Comparison of ENCODE assay signal across 21 cellular contexts in the genomic region with DNA sequence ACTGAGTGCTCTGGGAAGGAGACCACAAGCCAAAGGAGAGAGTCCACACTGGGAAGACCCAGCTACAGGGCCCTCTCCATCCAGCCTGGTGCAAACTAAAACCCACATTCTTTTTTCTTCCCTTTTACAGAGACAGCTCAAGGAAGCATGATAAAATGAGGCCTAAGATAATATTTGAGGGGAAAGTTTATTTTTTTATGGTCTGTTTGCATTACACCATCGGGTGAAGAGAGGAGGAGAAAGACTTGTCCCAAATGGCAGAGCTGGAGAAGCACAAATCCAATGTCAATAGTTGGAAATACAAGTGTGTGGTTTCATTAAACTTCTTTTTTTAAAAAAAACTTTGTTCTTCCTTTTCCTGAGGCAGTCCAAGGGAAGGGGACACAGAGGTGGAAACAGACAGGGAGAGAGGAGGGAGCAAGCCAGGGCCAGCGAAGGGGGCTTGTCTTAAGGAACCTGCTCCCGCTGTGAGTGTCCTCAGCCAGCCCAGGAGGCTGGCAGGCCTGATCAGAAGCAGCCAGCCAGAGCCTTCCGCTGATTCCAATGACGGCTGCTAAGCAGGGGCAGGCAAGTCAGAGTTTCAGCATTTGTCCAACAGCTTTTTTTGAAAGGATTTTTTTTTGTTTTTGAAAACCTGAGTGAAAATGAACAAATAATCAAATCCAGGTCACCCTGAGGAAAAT.
"Had no signal": no experiment of that assay in that cellular context is flagged by ENCODE, and none has a peak within 500 bp of the region (broad histone marks: within the 10 kb centered on the region; RNA-seq: fewer than 3 reads in every experiment).

No MANE protein-coding gene starts in this region.

- H3K9me3 Mint-ChIP-seq: activated naive CD8-positive, alpha-beta T cell treated with anti-CD3 and anti-CD28 coated beads for 36 hours; activated T-helper 2 cell treated with anti-CD3 and anti-CD28 coated beads, Interferon-gamma antibody, Interleukin-2, Interleukin-4, amounts not matched to agents 10 μg/mL and 5 μg/mL and 100 μg/mL, durations not matched to agents 14 hours and 24 hours and 36 hours had no signal

- H3K36me3 Mint-ChIP-seq: activated naive CD8-positive, alpha-beta T cell treated with anti-CD3 and anti-CD28 coated beads for 36 hours; naive thymus-derived CD8-positive, alpha-beta T cell had no signal

- H3K4me3 ChIP-seq: lower lobe of right lung, pancreas, psoas muscle, right atrium auricular region, upper lobe of right lung had no signal

- ATAC-seq: activated T-cell treated with anti-CD3 and anti-CD28 coated beads, Interleukin-2, amount 50 U/mL, for 4 hours; foreskin keratinocyte; left lobe of liver; lower lobe of right lung; naive thymus-derived CD8-positive, alpha-beta T cell; pancreas; psoas muscle; stimulated activated naive CD8-positive, alpha-beta T cell treated with anti-CD3 and anti-CD28 coated beads, Interleukin-15, Interleukin-2, amounts not matched to agents 100 U/mL and 50 U/mL, for 24 hours; upper lobe of right lung had no signal

- DNase-seq: activated CD4-positive, alpha-beta T cell treated with anti-CD3 and anti-CD28 coated beads for 1 hour; activated CD4-positive, alpha-beta T cell treated with anti-CD3 and anti-CD28 coated beads, Interleukin-2, amount 50 U/mL, for 1 hour; activated CD8-positive, alpha-beta memory T cell treated with anti-CD3 and anti-CD28 coated beads for 24 hours; activated CD8-positive, alpha-beta memory T cell treated with anti-CD3 and anti-CD28 coated beads, Interleukin-2, amount 50 U/mL, for 4 hours; activated naive CD4-positive, alpha-beta T cell treated with Interleukin-2 at 50 U/mL for 16 hours; activated naive CD8-positive, alpha-beta T cell treated with anti-CD3 and anti-CD28 coated beads for 36 hours; activated T-cell treated with anti-CD3 and anti-CD28 coated beads, Interleukin-2, amount 50 U/mL, for 4 hours; foreskin keratinocyte; kidney; lower lobe of right lung; naive thymus-derived CD8-positive, alpha-beta T cell; pancreas; psoas muscle; stimulated activated CD4-positive, alpha-beta T cell treated with anti-CD3 and anti-CD28 coated beads, Interleukin-12 subunit alpha, Interleukin-12 subunit beta, amount 100 ng/mL, for 4 hours; stimulated activated CD4-positive, alpha-beta T cell treated with anti-CD3 and anti-CD28 coated beads, Interleukin-4, amount 100 ng/mL, for 4 hours; stimulated activated naive CD8-positive, alpha-beta T cell treated with anti-CD3 and anti-CD28 coated beads, Interleukin-15, Interleukin-2, amounts not matched to agents 100 U/mL and 50 U/mL, for 24 hours; T-helper 9 cell; upper lobe of right lung had no signal

- H3K27ac Mint-ChIP-seq: activated naive CD8-positive, alpha-beta T cell treated with anti-CD3 and anti-CD28 coated beads for 36 hours; activated T-helper 2 cell treated with anti-CD3 and anti-CD28 coated beads, Interferon-gamma antibody, Interleukin-2, Interleukin-4, amounts not matched to agents 10 μg/mL and 5 μg/mL and 100 μg/mL, durations not matched to agents 14 hours and 24 hours and 36 hours; naive thymus-derived CD8-positive, alpha-beta T cell had no signal

- H3K4me1 Mint-ChIP-seq: activated naive CD8-positive, alpha-beta T cell treated with anti-CD3 and anti-CD28 coated beads for 36 hours; naive thymus-derived CD8-positive, alpha-beta T cell had no signal

- H3K4me3 Mint-ChIP-seq: activated naive CD8-positive, alpha-beta T cell treated with anti-CD3 and anti-CD28 coated beads for 36 hours; activated T-cell treated with anti-CD3 and anti-CD28 coated beads, Interleukin-2, amount 50 U/mL, for 4 hours; naive thymus-derived CD8-positive, alpha-beta T cell had no signal
